In genomic region chrX:151996329-151996728, GRCh38 we compare ENCODE assay signal across 29 cellular contexts. TPM values are rescaled to one million over a fixed set of nuclear protein-coding genes. Genes with fewer than 3 reads are reported as not detected.
"Had no signal": no experiment of that assay in that cellular context is flagged by ENCODE, and none has a peak within 500 bp of the region (broad histone marks: within the 10 kb centered on the region; RNA-seq: fewer than 3 reads in every experiment).

No MANE protein-coding gene starts in this region.

- H3K4me2 ChIP-seq: SK-N-SH had no signal

- H3K4me1 Mint-ChIP-seq: activated CD4-positive, alpha-beta T cell treated with anti-CD3 and anti-CD28 coated beads, Interleukin-2, amount 10 ng/mL, durations not matched to agents 24 days and 14 days; activated naive CD8-positive, alpha-beta T cell treated with anti-CD3 and anti-CD28 coated beads for 36 hours; activated T-helper 17 cell treated with anti-CD3 and anti-CD28 coated beads, Interleukin-2, amount 50 U/mL, for 72 hours had no signal

- H3K27me3 Mint-ChIP-seq: activated CD4-positive, alpha-beta T cell treated with anti-CD3 and anti-CD28 coated beads, Interleukin-2, amount 10 ng/mL, durations not matched to agents 24 days and 14 days; activated CD8-positive, alpha-beta T cell treated with anti-CD3 and anti-CD28 coated beads for 36 hours; activated naive CD8-positive, alpha-beta T cell treated with anti-CD3 and anti-CD28 coated beads for 36 hours; activated T-helper 17 cell treated with anti-CD3 and anti-CD28 coated beads, Interleukin-2, amount 50 U/mL, for 72 hours had no signal

- ATAC-seq: activated CD8-positive, alpha-beta T cell treated with anti-CD3 and anti-CD28 coated beads for 36 hours; activated T-cell treated with anti-CD3 and anti-CD28 coated beads, Interleukin-2, amount 50 U/mL, for 72 hours; activated T-helper 17 cell treated with anti-CD3 and anti-CD28 coated beads, Interleukin-2, amount 50 U/mL, for 72 hours; Panc1 had no signal

- H3K9me3 ChIP-seq: SJCRH30, SK-N-SH had no signal

- H3K27ac Mint-ChIP-seq: activated CD4-positive, alpha-beta T cell treated with anti-CD3 and anti-CD28 coated beads, Interleukin-2, amount 10 ng/mL, durations not matched to agents 24 days and 14 days; activated CD8-positive, alpha-beta T cell treated with anti-CD3 and anti-CD28 coated beads for 36 hours; activated naive CD8-positive, alpha-beta T cell treated with anti-CD3 and anti-CD28 coated beads for 36 hours; activated T-cell treated with anti-CD3 and anti-CD28 coated beads, Interleukin-2, amount 50 U/mL, for 72 hours; activated T-helper 17 cell treated with anti-CD3 and anti-CD28 coated beads, Interleukin-2, amount 50 U/mL, for 72 hours; T-helper 1 cell treated with Interleukin-12 subunit alpha and Interleukin-12 subunit beta and Interleukin-4 antibody, amounts not matched to agents 30 μg/mL and 1 μg/mL, for 36 hours; T-helper 2 cell treated with Interferon-gamma antibody and Interleukin-4, amounts not matched to agents 5 μg/mL and 100 μg/mL, for 36 hours had no signal

- FAIRE-seq: TTC549 had no signal

- H3K4me3 ChIP-seq: cardiac muscle cell, SJCRH30 had no signal

- DNase-seq: activated CD4-positive, alpha-beta T cell treated with anti-CD3 and anti-CD28 coated beads, Interleukin-2, amount 10 ng/mL, durations not matched to agents 24 days and 14 days; activated CD4-positive, alpha-beta T cell treated with anti-CD3 and anti-CD28 coated beads, Interleukin-2, amount 50 U/mL, for 4 hours; activated CD8-positive, alpha-beta T cell treated with anti-CD3 and anti-CD28 coated beads for 36 hours; activated effector memory CD4-positive, alpha-beta T cell treated with anti-CD3 and anti-CD28 coated beads, Interleukin-2, amount 50 U/mL, for 16 hours; activated naive CD4-positive, alpha-beta T cell; activated naive CD4-positive, alpha-beta T cell treated with anti-CD3 and anti-CD28 coated beads, Interleukin-2, amount 50 U/mL, for 16 hours; activated naive CD8-positive, alpha-beta T cell treated with anti-CD3 and anti-CD28 coated beads for 36 hours; activated T-cell treated with anti-CD3 and anti-CD28 coated beads, Interleukin-2, amount 50 U/mL, for 1 hour; activated T-cell treated with anti-CD3 and anti-CD28 coated beads, Interleukin-2, amount 50 U/mL, for 72 hours; amniotic stem cell; aorta; Karpas-422; KBM-7; NCI-H1105; NCI-H1436; NCI-H1694; NCI-H2029; NCI-H345; NCI-H524 treated with DMSO at 0.1 percent for 48 hours; SHP77; SJCRH30; SK-N-SH had no signal

- H3K27me3 ChIP-seq: cardiac muscle cell, SJCRH30 had no signal

- H3K27ac ChIP-seq: cardiac muscle cell, SJCRH30 had no signal

- H3K36me3 Mint-ChIP-seq: activated naive CD8-positive, alpha-beta T cell treated with anti-CD3 and anti-CD28 coated beads for 36 hours had no signal

- H3K9me2 ChIP-seq: SK-N-SH had no signal

- H3K9me3 Mint-ChIP-seq: activated CD4-positive, alpha-beta T cell treated with anti-CD3 and anti-CD28 coated beads, Interleukin-2, amount 10 ng/mL, durations not matched to agents 24 days and 14 days; activated CD8-positive, alpha-beta T cell treated with anti-CD3 and anti-CD28 coated beads for 36 hours; activated T-cell treated with anti-CD3 and anti-CD28 coated beads, Interleukin-2, amount 50 U/mL, for 72 hours; activated T-helper 17 cell treated with anti-CD3 and anti-CD28 coated beads, Interleukin-2, amount 50 U/mL, for 72 hours; T-helper 1 cell treated with Interleukin-12 subunit alpha and Interleukin-12 subunit beta and Interleukin-4 antibody, amounts not matched to agents 30 μg/mL and 1 μg/mL, for 36 hours; T-helper 2 cell treated with Interferon-gamma antibody and Interleukin-4, amounts not matched to agents 5 μg/mL and 100 μg/mL, for 36 hours had no signal

- H3K4me3 Mint-ChIP-seq: activated CD4-positive, alpha-beta T cell treated with anti-CD3 and anti-CD28 coated beads, Interleukin-2, amount 10 ng/mL, durations not matched to agents 24 days and 14 days; activated CD8-positive, alpha-beta T cell treated with anti-CD3 and anti-CD28 coated beads for 36 hours; activated naive CD8-positive, alpha-beta T cell treated with anti-CD3 and anti-CD28 coated beads for 36 hours; activated T-cell treated with anti-CD3 and anti-CD28 coated beads, Interleukin-2, amount 50 U/mL, for 72 hours; activated T-helper 17 cell treated with anti-CD3 and anti-CD28 coated beads, Interleukin-2, amount 50 U/mL, for 72 hours; T-helper 1 cell treated with Interleukin-12 subunit alpha and Interleukin-12 subunit beta and Interleukin-4 antibody, amounts not matched to agents 30 μg/mL and 1 μg/mL, for 36 hours; T-helper 2 cell treated with Interferon-gamma antibody and Interleukin-4, amounts not matched to agents 5 μg/mL and 100 μg/mL, for 36 hours had no signal

- H3K4me1 ChIP-seq: SJCRH30 had no signal

- H3K36me3 ChIP-seq: cardiac muscle cell, SJCRH30 had no signal

- H3K9ac ChIP-seq: SK-N-SH had no signal

RNA-seq across cellular contexts. Expression of gene GABRE, which starts 21.9 kb away (rescaled TPM):
- total RNA-seq: activated CD4-positive, alpha-beta T cell treated with anti-CD3 and anti-CD28 coated beads, Interleukin-2, amount 10 ng/mL, durations not matched to agents 24 days and 14 days; activated CD8-positive, alpha-beta memory T cell treated with anti-CD3 and anti-CD28 coated beads for 36 hours; activated CD8-positive, alpha-beta T cell treated with anti-CD3 and anti-CD28 coated beads for 36 hours; activated naive CD8-positive, alpha-beta T cell treated with anti-CD3 and anti-CD28 coated beads for 36 hours; activated T-cell treated with anti-CD3 and anti-CD28 coated beads, Interleukin-2, amount 50 U/mL, for 72 hours; activated T-helper 17 cell treated with anti-CD3 and anti-CD28 coated beads, Interleukin-2, amount 50 U/mL, for 72 hours had no signal
